Comparison of ENCODE assay signal across 23 cellular contexts in the genomic region with DNA sequence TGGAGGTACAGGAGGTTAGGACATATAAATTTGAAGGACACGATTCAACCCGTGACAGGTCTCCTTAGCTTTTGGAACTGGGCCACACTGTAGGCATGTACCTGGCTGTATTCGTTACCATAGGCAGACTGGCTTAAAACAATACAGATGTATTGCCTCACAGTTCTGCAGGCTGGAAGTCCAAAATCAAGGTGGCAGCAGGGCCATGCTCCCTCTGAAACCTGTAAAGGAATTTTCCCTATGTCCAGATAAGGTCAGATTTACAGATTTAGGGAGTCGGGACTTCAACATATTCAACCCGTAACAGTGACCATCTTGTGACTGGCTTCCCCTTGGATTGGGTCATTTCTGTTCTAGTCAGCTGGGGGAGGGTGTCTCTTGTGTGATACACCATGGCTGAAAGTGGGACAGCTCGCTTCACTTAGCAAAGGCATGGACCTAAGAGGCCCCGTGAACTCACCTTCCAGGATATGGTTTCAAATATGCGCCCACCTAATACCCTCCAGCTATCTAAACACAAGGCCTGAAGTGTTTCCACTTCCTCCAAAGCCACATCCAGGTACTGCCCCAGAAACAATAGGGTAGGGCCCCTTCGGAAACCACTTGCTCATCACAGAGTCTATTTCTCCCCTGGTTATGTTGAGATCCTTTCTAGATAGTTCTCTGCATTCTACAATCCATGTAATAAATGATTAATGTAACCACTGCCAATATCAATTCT.
DNase-seq lines count a peak whose midpoint lies in the region; ATAC-seq, FAIRE-seq and TF ChIP-seq lines count a peak whose summit lies in the region.
"Had no signal": no experiment of that assay in that cellular context is flagged by ENCODE, and none has a peak within 500 bp of the region (broad histone marks: within the 10 kb centered on the region; RNA-seq: fewer than 3 reads in every experiment).

No MANE protein-coding gene starts in this region.

- H3K4me1 Mint-ChIP-seq in activated CD8-positive, alpha-beta T cell treated with anti-CD3 and anti-CD28 coated beads for 36 hours (ENCODE audit: low read depth), result no peaks in the 10 kb centered on the region
- no peaks in the 10 kb centered on the region for H3K4me1 Mint-ChIP-seq in activated CD8-positive, alpha-beta T cell treated with anti-CD3 and anti-CD28 coated beads, Interleukin-2, amount 10 ng/mL, durations not matched to agents 7 days and 5 days (ENCODE audit: low read depth)
- peaks cover 5% of the 10 kb centered on the region for H3K4me1 Mint-ChIP-seq in stimulated activated naive CD8-positive, alpha-beta T cell treated with anti-CD3 and anti-CD28 coated beads, Interleukin-15, amount 100 ng/mL, for 72 hours
- no peaks in the 10 kb centered on the region for H3K4me1 Mint-ChIP-seq in activated CD4-positive, alpha-beta memory T cell treated with anti-CD3 and anti-CD28 coated beads for 36 hours (ENCODE audit: low read depth)
- H3K4me1 Mint-ChIP-seq: CD8-positive, alpha-beta memory T cell had no signal

- H3K4me1 ChIP-seq in K562 (replicated peaks in 1 of 2; ENCODE audit: control insufficient read depth in 2 of 2, insufficient read depth in 2 of 2, low read length in 2 of 2), result peaks cover 19 to 20% of the 10 kb centered on the region in 2 experiments; a peak in 4 of 5 replicates

- H3K27me3 ChIP-seq in K562 (ENCODE audit: control insufficient read depth in 2 of 2, insufficient read depth in 2 of 2, low read length in 2 of 2), result peaks cover 0 to 6% of the 10 kb centered on the region in 2 experiments; a peak in 1 of 5 replicates
- H3K27me3 ChIP-seq: BLaER1 had no signal

- POLR2A ChIA-PET in activated CD8-positive, alpha-beta T cell treated with anti-CD3 and anti-CD28 coated beads for 36 hours (lab: Charles Lee), result no interaction called here
- POLR2A ChIA-PET in activated CD8-positive, alpha-beta T cell treated with anti-CD3 and anti-CD28 coated beads, Interleukin-2, amount 10 ng/mL, durations not matched to agents 7 days and 5 days (lab: Charles Lee), result no interaction called here
- POLR2A ChIA-PET in K562 (lab: Yijun Ruan, JAX), result interaction anchor here (0.7 kb wide), 1 partner anchor 21 kb away, joined by 3 read pairs; no protein-coding TSS in a partner anchor
- POLR2A ChIA-PET in activated CD4-positive, alpha-beta memory T cell treated with anti-CD3 and anti-CD28 coated beads for 36 hours (lab: Charles Lee), result no interaction called here

- no TSS peak for BruUV-seq in K562 (replicated peaks; lab: Mats Ljungman, UMichigan)

- H3K27ac Mint-ChIP-seq in activated CD8-positive, alpha-beta T cell treated with anti-CD3 and anti-CD28 coated beads for 36 hours, result no peak overlapping the region
- H3K27ac Mint-ChIP-seq in activated CD8-positive, alpha-beta T cell treated with anti-CD3 and anti-CD28 coated beads, Interleukin-2, amount 10 ng/mL, durations not matched to agents 7 days and 5 days, result no peak overlapping the region
- H3K27ac Mint-ChIP-seq in stimulated activated naive CD8-positive, alpha-beta T cell treated with anti-CD3 and anti-CD28 coated beads, Interleukin-15, amount 100 ng/mL, for 72 hours, result no peak overlapping the region
- no peak overlapping the region for H3K27ac Mint-ChIP-seq in activated CD4-positive, alpha-beta memory T cell treated with anti-CD3 and anti-CD28 coated beads for 36 hours
- H3K27ac Mint-ChIP-seq: B cell; CD4-positive, CD25-positive, alpha-beta regulatory T cell; CD8-positive, alpha-beta memory T cell had no signal

- TF ChIP-seq RAD21 in K562 (CRISPR knock-in tag; conservative IDR thresholded peaks at IDR 0.05 in 1 of 2, IDR thresholded peaks at IDR 0.05 in 1 of 2), result no peak

- no peaks in the 10 kb centered on the region for H3K9me3 ChIP-seq in K562 (replicated peaks; ENCODE audit: control insufficient read depth, insufficient read depth, low read depth, low read length)

- 61% methylated on average over 9 of the region's 9 CpGs for WGBS in K562 (ENCODE audit: insufficient coverage, low coverage, missing lambda C conversion rate)

- in situ Hi-C loops in K562 (cut with MboI), result loop anchor here (10.0 kb wide), 1 partner anchor 377 kb away; no protein-coding TSS in a partner anchor

- 0 out of 2 replicates have a peak overlapping the region, but pooled peaks have one; percentile 51 for H2AFZ ChIP-seq in K562 (ENCODE audit: low read depth, low read length)

- no peak overlapping the region for H3K4me3 ChIP-seq in K562
- H3K4me3 ChIP-seq: BLaER1 had no signal

- H3K36me3 Mint-ChIP-seq in activated CD8-positive, alpha-beta T cell treated with anti-CD3 and anti-CD28 coated beads for 36 hours (ENCODE audit: low read depth), result no peaks in the 10 kb centered on the region
- H3K36me3 Mint-ChIP-seq in activated CD8-positive, alpha-beta T cell treated with anti-CD3 and anti-CD28 coated beads, Interleukin-2, amount 10 ng/mL, durations not matched to agents 7 days and 5 days (ENCODE audit: low read depth), result no peaks in the 10 kb centered on the region
- no peaks in the 10 kb centered on the region for H3K36me3 Mint-ChIP-seq in activated CD4-positive, alpha-beta memory T cell treated with anti-CD3 and anti-CD28 coated beads for 36 hours
- H3K36me3 Mint-ChIP-seq: CD4-positive, CD25-positive, alpha-beta regulatory T cell; CD8-positive, alpha-beta memory T cell had no signal

- TF ChIP-seq POLR2A in K562 (conservative IDR thresholded peaks at IDR 0.05), result no peak

- FAIRE-seq in K562 (lab: Jason Lieb, UNC), result no peak
- FAIRE-seq: A204.1, GM12891, GM18507, H1 had no signal

- H3K9me3 Mint-ChIP-seq in activated CD8-positive, alpha-beta T cell treated with anti-CD3 and anti-CD28 coated beads for 36 hours, result no peaks in the 10 kb centered on the region
- H3K9me3 Mint-ChIP-seq in activated CD8-positive, alpha-beta T cell treated with anti-CD3 and anti-CD28 coated beads, Interleukin-2, amount 10 ng/mL, durations not matched to agents 7 days and 5 days (ENCODE audit: insufficient read depth), result no peaks in the 10 kb centered on the region
- H3K9me3 Mint-ChIP-seq in stimulated activated naive CD8-positive, alpha-beta T cell treated with anti-CD3 and anti-CD28 coated beads, Interleukin-15, amount 100 ng/mL, for 72 hours, result no peaks in the 10 kb centered on the region
- no peaks in the 10 kb centered on the region for H3K9me3 Mint-ChIP-seq in activated CD4-positive, alpha-beta memory T cell treated with anti-CD3 and anti-CD28 coated beads for 36 hours
- H3K9me3 Mint-ChIP-seq: CD8-positive, alpha-beta memory T cell had no signal

- H3K4me3 Mint-ChIP-seq in activated CD8-positive, alpha-beta T cell treated with anti-CD3 and anti-CD28 coated beads for 36 hours, result no peak overlapping the region
- H3K4me3 Mint-ChIP-seq in activated CD8-positive, alpha-beta T cell treated with anti-CD3 and anti-CD28 coated beads, Interleukin-2, amount 10 ng/mL, durations not matched to agents 7 days and 5 days, result no peak overlapping the region
- no peak overlapping the region for H3K4me3 Mint-ChIP-seq in stimulated activated naive CD8-positive, alpha-beta T cell treated with anti-CD3 and anti-CD28 coated beads, Interleukin-15, amount 100 ng/mL, for 72 hours
- no peak overlapping the region for H3K4me3 Mint-ChIP-seq in activated CD4-positive, alpha-beta memory T cell treated with anti-CD3 and anti-CD28 coated beads for 36 hours
- H3K4me3 Mint-ChIP-seq: B cell; CD4-positive, CD25-positive, alpha-beta regulatory T cell; CD8-positive, alpha-beta memory T cell had no signal

- H3K9ac ChIP-seq in K562 (ENCODE audit: insufficient read depth in 1 of 2, low read depth in 2 of 2, low read length in 2 of 2), result no peak overlapping the region
- H3K9ac ChIP-seq: BLaER1 had no signal

- DNase-seq in activated CD8-positive, alpha-beta T cell treated with anti-CD3 and anti-CD28 coated beads for 36 hours, result no peak
- no peak for DNase-seq in activated CD8-positive, alpha-beta T cell treated with anti-CD3 and anti-CD28 coated beads, Interleukin-2, amount 10 ng/mL, durations not matched to agents 7 days and 5 days
- DNase-seq in stimulated activated naive CD8-positive, alpha-beta T cell treated with anti-CD3 and anti-CD28 coated beads, Interleukin-15, amount 100 ng/mL, for 72 hours, result no peak
- DNase-seq in stimulated activated naive CD8-positive, alpha-beta T cell treated with anti-CD3 and anti-CD28 coated beads, Interleukin-15, Interleukin-2, amounts not matched to agents 100 U/mL and 50 U/mL, for 24 hours, result no peak
- no peak for DNase-seq in K562 (ENCODE audit: extremely low read depth in 1 of 4, low spot score in 3 of 4)
- no peak for DNase-seq in activated CD4-positive, alpha-beta memory T cell treated with anti-CD3 and anti-CD28 coated beads for 36 hours
- no peak for DNase-seq in posterior vena cava (ENCODE audit: low spot score)
- no peak for DNase-seq in activated T-cell treated with anti-CD3 and anti-CD28 coated beads, Interleukin-2, amount 50 U/mL, for 1 hour
- DNase-seq: CD4-positive, CD25-positive, alpha-beta regulatory T cell; CD8-positive, alpha-beta memory T cell; DMS53; DMS79 treated with DMSO at 0.1 percent for 48 hours; GF-D8; H7; HCEC 1CT had no signal

- peak; percentile 58 for ATAC-seq in activated CD8-positive, alpha-beta T cell treated with anti-CD3 and anti-CD28 coated beads for 36 hours
- ATAC-seq in activated CD8-positive, alpha-beta T cell treated with anti-CD3 and anti-CD28 coated beads, Interleukin-2, amount 10 ng/mL, durations not matched to agents 7 days and 5 days, result no peak
- ATAC-seq in stimulated activated naive CD8-positive, alpha-beta T cell treated with anti-CD3 and anti-CD28 coated beads, Interleukin-15, amount 100 ng/mL, for 72 hours, result peak; percentile 73
- no peak for ATAC-seq in stimulated activated naive CD8-positive, alpha-beta T cell treated with anti-CD3 and anti-CD28 coated beads, Interleukin-15, Interleukin-2, amounts not matched to agents 100 U/mL and 50 U/mL, for 24 hours
- no peak for ATAC-seq in K562

- H3K9me1 ChIP-seq in K562 (ENCODE audit: control insufficient read depth, insufficient read depth, low read length), result no peaks in the 10 kb centered on the region

- no peaks in the 10 kb centered on the region for H3K36me3 ChIP-seq in K562 (ENCODE audit: control insufficient read depth, insufficient read depth, low read length)
- H3K36me3 ChIP-seq: BLaER1 had no signal

- CTCF ChIA-PET in activated CD8-positive, alpha-beta T cell treated with anti-CD3 and anti-CD28 coated beads for 36 hours (lab: Charles Lee), result interaction anchor here (0.5 to 0.6 kb wide), 2 partner anchors 23 to 56 kb away, joined by 3 to 4 read pairs; no protein-coding TSS in a partner anchor
- CTCF ChIA-PET in activated CD8-positive, alpha-beta T cell treated with anti-CD3 and anti-CD28 coated beads, Interleukin-2, amount 10 ng/mL, durations not matched to agents 7 days and 5 days (lab: Charles Lee), result no interaction called here
- CTCF ChIA-PET in K562 (lab: Yijun Ruan, JAX; ENCODE audit: low intra/inter-chr PET ratio), result no interaction called here
- CTCF ChIA-PET in activated CD4-positive, alpha-beta memory T cell treated with anti-CD3 and anti-CD28 coated beads for 36 hours (lab: Charles Lee), result no interaction called here

- intact Hi-C loops in activated CD8-positive, alpha-beta T cell treated with anti-CD3 and anti-CD28 coated beads for 36 hours (cut with micrococcal nuclease), result no loop called here
- intact Hi-C loops in K562 (cut with micrococcal nuclease), result no loop called here
- intact Hi-C loops in activated CD4-positive, alpha-beta memory T cell treated with anti-CD3 and anti-CD28 coated beads for 36 hours (cut with micrococcal nuclease), result no loop called here
- intact Hi-C loops in posterior vena cava (cut with DNase I), result loop anchor here in 1 of 2 donors (1.0 kb wide), 1 partner anchor 38 kb away; no protein-coding TSS in a partner anchor

- H3K27ac ChIP-seq in K562 (ENCODE audit: extremely low read depth, low read depth, low read length), result no peak overlapping the region
- H3K27ac ChIP-seq: 22Rv1, BLaER1, C4-2B had no signal

- no peak for TF ChIP-seq EP300 in K562 (IDR thresholded peaks at IDR 0.05; ENCODE audit: low read length)

- H3K27me3 Mint-ChIP-seq in activated CD8-positive, alpha-beta T cell treated with anti-CD3 and anti-CD28 coated beads for 36 hours, result peaks cover 14% of the 10 kb centered on the region
- peaks cover 24% of the 10 kb centered on the region for H3K27me3 Mint-ChIP-seq in activated CD8-positive, alpha-beta T cell treated with anti-CD3 and anti-CD28 coated beads, Interleukin-2, amount 10 ng/mL, durations not matched to agents 7 days and 5 days (ENCODE audit: low read depth)
- H3K27me3 Mint-ChIP-seq in stimulated activated naive CD8-positive, alpha-beta T cell treated with anti-CD3 and anti-CD28 coated beads, Interleukin-15, amount 100 ng/mL, for 72 hours, result peaks cover 46% of the 10 kb centered on the region
- peaks cover 20% of the 10 kb centered on the region for H3K27me3 Mint-ChIP-seq in activated CD4-positive, alpha-beta memory T cell treated with anti-CD3 and anti-CD28 coated beads for 36 hours

- no peaks in the 10 kb centered on the region for H3K79me2 ChIP-seq in K562 (ENCODE audit: control insufficient read depth, insufficient read depth, low read length)

- H4K20me1 ChIP-seq in K562 (replicated peaks; ENCODE audit: control insufficient read depth, insufficient read depth, low read length), result no peaks in the 10 kb centered on the region
- H4K20me1 ChIP-seq: BLaER1 had no signal

- TF ChIP-seq CTCF in activated CD8-positive, alpha-beta T cell treated with anti-CD3 and anti-CD28 coated beads for 36 hours (IDR thresholded peaks at IDR 0.05), result no peak
- no peak for TF ChIP-seq CTCF in K562 (IDR thresholded peaks at IDR 0.05 in 2 of 3, conservative IDR thresholded peaks at IDR 0.05 in 1 of 3; ENCODE audit: insufficient read depth in 2 of 3, low read depth in 1 of 3, low read length in 3 of 3)

- no peak overlapping the region for H3K4me2 ChIP-seq in K562 (ENCODE audit: insufficient read depth, low read length)
- H3K4me2 ChIP-seq: BLaER1 had no signal

Comparison
In these comparisons a context has a peak if more than half of its experiments do, and no peak if none do; other contexts are left out.
1. ATAC-seq: peak in activated CD8-positive, alpha-beta T cell treated with anti-CD3 and anti-CD28 coated beads for 36 hours (single experiment) and stimulated activated naive CD8-positive, alpha-beta T cell treated with anti-CD3 and anti-CD28 coated beads, Interleukin-15, amount 100 ng/mL, for 72 hours (single experiment); none in activated CD8-positive, alpha-beta T cell treated with anti-CD3 and anti-CD28 coated beads, Interleukin-2, amount 10 ng/mL, durations not matched to agents 7 days and 5 days (single experiment), stimulated activated naive CD8-positive, alpha-beta T cell treated with anti-CD3 and anti-CD28 coated beads, Interleukin-15, Interleukin-2, amounts not matched to agents 100 U/mL and 50 U/mL, for 24 hours (single experiment) and K562 (single experiment).